ENCODE assay signal across 29 cellular contexts in the genomic region with DNA sequence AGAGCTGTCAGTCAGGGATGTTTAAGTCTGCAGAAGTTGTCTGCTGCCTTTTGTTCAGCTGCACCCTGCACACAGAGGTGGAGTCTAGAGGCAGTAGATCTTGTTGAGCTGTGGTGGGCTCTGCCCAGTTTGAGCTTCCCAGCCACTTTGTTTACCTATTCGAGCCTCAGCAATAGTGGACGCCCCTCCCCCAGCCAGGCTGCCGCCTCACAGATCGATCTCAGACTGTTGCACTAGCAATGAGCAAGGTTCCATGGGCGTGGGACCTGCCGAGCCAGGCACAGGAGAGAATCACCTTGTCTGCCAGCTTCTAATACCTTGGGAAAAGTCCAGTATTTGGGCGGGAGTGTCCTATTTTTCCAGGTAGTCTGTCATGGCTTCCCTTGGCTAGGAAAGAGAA.
DNase-seq lines count a peak whose midpoint lies in the region; ATAC-seq, FAIRE-seq and TF ChIP-seq lines count a peak whose summit lies in the region.
"Had no signal": no experiment of that assay in that cellular context is flagged by ENCODE, and none has a peak within 500 bp of the region (broad histone marks: within the 10 kb centered on the region; RNA-seq: fewer than 3 reads in every experiment).

No MANE protein-coding gene starts in this region.

- H4K20me1 ChIP-seq in HepG2 (ENCODE audit: insufficient read depth, low read length), result no peaks in the 10 kb centered on the region
- H4K20me1 ChIP-seq: BLaER1; BLaER1 treated with 17β-estradiol and CSF1 and Interleukin-3, amounts not matched to agents 10 nM and 100 nM had no signal

- no peak overlapping the region for H3K9ac ChIP-seq in HepG2 (ENCODE audit: insufficient read depth, low read depth, low read length)
- H3K9ac ChIP-seq: BLaER1; BLaER1 treated with 17β-estradiol and CSF1 and Interleukin-3, amounts not matched to agents 10 nM and 100 nM had no signal

- intact Hi-C loops in HepG2 (cut with micrococcal nuclease; ENCODE audit: unreplicated experiment), result no loop called here
- intact Hi-C loops in right lobe of liver (cut with DNase I), result no loop called here

- no peaks in the 10 kb centered on the region for H3K79me2 ChIP-seq in HepG2 (ENCODE audit: insufficient read depth, low read length)

- H3K27ac ChIP-seq in HepG2 (ENCODE audit: extremely low read length, insufficient read depth, low read length) (no peak overlapping the region), right lobe of liver (no peak overlapping the region)
- H3K27ac ChIP-seq: 22Rv1; A549; BLaER1; BLaER1 treated with 17β-estradiol and CSF1 and Interleukin-3, amounts not matched to agents 10 nM and 100 nM; C4-2B had no signal

- TF ChIP-seq EP300 in HepG2 (IDR thresholded peaks at IDR 0.05; ENCODE audit: low read depth in 2 of 2, low read length in 2 of 2), result no peak
- no peak for TF ChIP-seq EP300 in HepG2 (CRISPR knock-in tag; IDR thresholded peaks at IDR 0.05; ENCODE audit: borderline replicate concordance)

- CTCF ChIA-PET in HepG2 (lab: Yijun Ruan, JAX; ENCODE audit: low intra/inter-chr PET ratio, low total read pairs), result no interaction called here

- TF ChIP-seq POLR2A in HepG2 (IDR thresholded peaks at IDR 0.05; ENCODE audit: insufficient read depth in 1 of 2, low read depth in 2 of 2, low read length in 2 of 2), result no peak
- TF ChIP-seq POLR2A in right lobe of liver (IDR thresholded peaks at IDR 0.05), result no peak

- no peak for TF ChIP-seq RAD21 in HepG2 (CRISPR knock-in tag; IDR thresholded peaks at IDR 0.05)

- 3% methylated on average over 6 of the region's 7 CpGs for WGBS in HepG2 (ENCODE audit: low lambda C conversion rate)
- WGBS in right lobe of liver (ENCODE audit: insufficient coverage, low coverage, low lambda C conversion rate, missing lambda C conversion rate), result 50% methylated on average over 1 of the region's 7 CpGs

- in situ Hi-C loops in HepG2 (cut with HindIII; ENCODE audit: extremely low pct_ligation_motif_present, low pct_unique_long_range_greater_than_20kb), result no loop called here

- H3K9me3 ChIP-seq in HepG2 (ENCODE audit: low read length) (no peaks in the 10 kb centered on the region), right lobe of liver (no peaks in the 10 kb centered on the region)
- H3K9me3 ChIP-seq: A549, BE2C, Caco-2 had no signal

- H3K4me2 ChIP-seq in HepG2 (ENCODE audit: low read depth, low read length), result peak overlapping the region; percentile 33; the same call in 1 of the 2 replicates
- H3K4me2 ChIP-seq: A549; BLaER1; BLaER1 treated with 17β-estradiol and CSF1 and Interleukin-3, amounts not matched to agents 10 nM and 100 nM had no signal

- no peaks in the 10 kb centered on the region for H3K36me3 ChIP-seq in HepG2 (replicated peaks in 1 of 2; ENCODE audit: control insufficient read depth in 1 of 2, insufficient read depth in 2 of 2, low read length in 2 of 2)
- no peaks in the 10 kb centered on the region for H3K36me3 ChIP-seq in right lobe of liver
- H3K36me3 ChIP-seq: BE2C; BLaER1; BLaER1 treated with 17β-estradiol and CSF1 and Interleukin-3, amounts not matched to agents 10 nM and 100 nM had no signal

- POLR2A ChIA-PET in HepG2 (lab: Yijun Ruan, JAX), result no interaction called here

- BruUV-seq in HepG2 (replicated peaks; lab: Mats Ljungman, UMichigan), result no TSS peak

- no peak overlapping the region for H2AFZ ChIP-seq in HepG2 (ENCODE audit: low read length)

- no peak overlapping the region for H3K4me3 ChIP-seq in HepG2 (replicated peaks in 1 of 3; ENCODE audit: insufficient read depth in 1 of 3, low read depth in 2 of 3, low read length in 3 of 3)
- H3K4me3 ChIP-seq in right lobe of liver, result no peak overlapping the region
- H3K4me3 ChIP-seq: A549; BLaER1; BLaER1 treated with 17β-estradiol and CSF1 and Interleukin-3, amounts not matched to agents 10 nM and 100 nM had no signal

- ATAC-seq in HepG2 (no peak), right lobe of liver (no peak)
- ATAC-seq: A549; CD8-positive, alpha-beta T cell had no signal

- no peak for DNase-seq in HepG2 (ENCODE audit: low spot score)
- DNase-seq in right lobe of liver, result no peak
- DNase-seq: 8988T; ACHN; AML-193; BE2C; C1 segment of cervical spinal cord; Caco-2; Calu3; CD4-positive, alpha-beta memory T cell; CD4-positive, alpha-beta T cell; CD4-positive, CD25-positive, alpha-beta regulatory T cell; CD8-positive, alpha-beta memory T cell; CD8-positive, alpha-beta T cell; COR-L47; DMS 273 treated with DMSO at 0.1 percent for 48 hours; DMS153; DMS53; DMS79; DMS79 treated with DMSO at 0.1 percent for 48 hours; DND-41; EL had no signal

- H3K27me3 ChIP-seq in HepG2 (ENCODE audit: control insufficient read depth in 1 of 2, insufficient read depth in 2 of 2, low read length in 2 of 2) (no peaks in the 10 kb centered on the region), right lobe of liver (no peaks in the 10 kb centered on the region)
- H3K27me3 ChIP-seq: BE2C; BLaER1; BLaER1 treated with 17β-estradiol and CSF1 and Interleukin-3, amounts not matched to agents 10 nM and 100 nM had no signal

- no peaks in the 10 kb centered on the region for H3K4me1 ChIP-seq in HepG2 (ENCODE audit: insufficient read depth, low read length)
- no peaks in the 10 kb centered on the region for H3K4me1 ChIP-seq in right lobe of liver
- H3K4me1 ChIP-seq: A549, BE2C, BLaER1, Caco-2 had no signal

- FAIRE-seq in HepG2 (lab: Jason Lieb, UNC), result no peak
- FAIRE-seq: A204.1, A549, D721Med had no signal

- TF ChIP-seq CTCF in HepG2 (CRISPR knock-in tag; IDR thresholded peaks at IDR 0.05) (no peak), right lobe of liver (IDR thresholded peaks at IDR 0.05) (no peak)

TF ChIP-seq in HepG2, 621 proteins besides CTCF, POLR2A, EP300 and RAD21:
- TF ChIP-seq ZNF281 (CRISPR knock-in tag; IDR thresholded peaks at IDR 0.05; ENCODE audit: borderline replicate concordance) (peak; percentile 54; the same call in 1 of the 2 replicates), ONECUT2 (CRISPR knock-in tag; IDR thresholded peaks at IDR 0.05) (peak; percentile 55; the same call in 1 of the 2 replicates), NCOA5 (CRISPR knock-in tag; IDR thresholded peaks at IDR 0.05) (no peak), CENPT (CRISPR knock-in tag; IDR thresholded peaks at IDR 0.05; ENCODE audit: low read depth) (no peak)
